In genomic region chr14:21014761-21015190, GRCh38 we compare ENCODE assay signal across 8 cellular contexts. TPM values are rescaled to one million over a fixed set of nuclear protein-coding genes. Genes with fewer than 3 reads are reported as not detected.
DNase-seq lines count a peak whose midpoint lies in the region; ATAC-seq and TF ChIP-seq lines count a peak whose summit lies in the region.

No MANE protein-coding gene starts in this region.

- no peak overlapping the region for H3K9ac ChIP-seq in PC-3 (ENCODE audit: low read length)

- BruUV-seq in PC-3 (replicated peaks; lab: Mats Ljungman, UMichigan): no TSS peak

- H3K36me3 ChIP-seq in PC-3 (ENCODE audit: low read depth, low read length): no peaks in the 10 kb centered on the region
- peaks cover 0 to 25% (median 4%) of the 10 kb centered on the region in 3 experiments for H3K36me3 ChIP-seq in naive thymus-derived CD4-positive, alpha-beta T cell (ENCODE audit: control insufficient read depth in 2 of 3, insufficient read depth in 3 of 3, low read length in 3 of 3)

- peak overlapping the region in 1 of 9 donors; percentile 17 for H3K27ac Mint-ChIP-seq in naive thymus-derived CD4-positive, alpha-beta T cell

- in situ Hi-C loops in KBM-7 (cut with MboI; ENCODE audit: low pct_unique_long_range_greater_than_20kb, low sequenced_read_pairs): no loop called here

- no peaks in the 10 kb centered on the region for H3K9me3 ChIP-seq in PC-3 (ENCODE audit: low read length)
- H3K9me3 ChIP-seq in naive thymus-derived CD4-positive, alpha-beta T cell (ENCODE audit: control insufficient read depth in 2 of 3, low read length in 3 of 3): no peaks in the 10 kb centered on the region

- TF ChIP-seq POLR2A in erythroblast (IDR thresholded peaks at IDR 0.05; ENCODE audit: low read length): no peak

- no peak overlapping the region for H3K4me2 ChIP-seq in PC-3 (ENCODE audit: low read length)

- ATAC-seq in PC-3 (peak; percentile 94), GM21423 (IDR thresholded peaks at IDR 0.05; ENCODE audit: unreplicated experiment) (no peak)
- ATAC-seq in naive thymus-derived CD4-positive, alpha-beta T cell: peak; percentile 88

- H3K27me3 ChIP-seq in PC-3 (ENCODE audit: low read length): peaks cover 34% of the 10 kb centered on the region
- no peaks in the 10 kb centered on the region for H3K27me3 ChIP-seq in naive thymus-derived CD4-positive, alpha-beta T cell (ENCODE audit: control insufficient read depth in 2 of 2, insufficient read depth in 2 of 2, low read length in 2 of 2)

- no peaks in the 10 kb centered on the region for H3K9me2 ChIP-seq in PC-3 (replicated peaks; ENCODE audit: low read length)

- no peaks in the 10 kb centered on the region for H3K4me1 ChIP-seq in PC-3 (ENCODE audit: insufficient read depth, low read length)
- no peaks in the 10 kb centered on the region for H3K4me1 ChIP-seq in naive thymus-derived CD4-positive, alpha-beta T cell (ENCODE audit: control insufficient read depth in 2 of 2, insufficient read depth in 2 of 2, low read length in 2 of 2)

- TF ChIP-seq CTCF in PC-3 (conservative IDR thresholded peaks at IDR 0.05; ENCODE audit: low read depth, low read length): peak; percentile 94

- H3K4me3 ChIP-seq in PC-3 (ENCODE audit: low read length): no peak overlapping the region
- no peak overlapping the region for H3K4me3 ChIP-seq in naive thymus-derived CD4-positive, alpha-beta T cell (ENCODE audit: low read length)

- no peaks in the 10 kb centered on the region for H3F3A ChIP-seq in PC-3 (ENCODE audit: low read length, unreplicated experiment)

- no peak overlapping the region for H3K27ac ChIP-seq in PC-3 (ENCODE audit: low read length)
- H3K27ac ChIP-seq in naive thymus-derived CD4-positive, alpha-beta T cell (ENCODE audit: low read depth, low read length): no peak overlapping the region

- peaks cover 0 to 5% (median 0%) of the 10 kb centered on the region in 7 donors for H3K4me1 Mint-ChIP-seq in naive thymus-derived CD4-positive, alpha-beta T cell

- DNase-seq in ELR (ENCODE audit: low read depth): peak; percentile 81
- DNase-seq in KBM-7: peak; percentile 88
- peak; percentile 92 for DNase-seq in PC-3
- DNase-seq in activated T-cell treated with anti-CD3 and anti-CD28 coated beads for 24 hours (ENCODE audit: low read depth): peak; percentile 73
- peak; percentile 79 to 91 for DNase-seq in erythroblast (lab: John Stamatoyannopoulos, UW)
- peak; percentile 56 to 82 (median 76) for DNase-seq in naive thymus-derived CD4-positive, alpha-beta T cell
- peak; percentile 63 for DNase-seq in stimulated activated CD8-positive, alpha-beta memory T cell treated with anti-CD3 and anti-CD28 coated beads, Interleukin-7, amount 100 ng/mL, for 24 hours (ENCODE audit: low read depth)

- no peaks in the 10 kb centered on the region for H4K20me1 ChIP-seq in PC-3 (ENCODE audit: low read length)

- H3K79me2 ChIP-seq in PC-3 (ENCODE audit: low read length): no peaks in the 10 kb centered on the region

- no peaks in the 10 kb centered on the region for H3K9me3 Mint-ChIP-seq in naive thymus-derived CD4-positive, alpha-beta T cell

- CTCF ChIA-PET in PC-3 (lab: Charles Lee): interaction anchor here (0.5 to 1.9 kb wide), 11 partner anchors 9 to 343 kb away, joined by 3 to 23 read pairs (median 6); no protein-coding TSS in a partner anchor
- CTCF ChIA-PET in naive thymus-derived CD4-positive, alpha-beta T cell (lab: Charles Lee): interaction anchor here (0.6 to 12.0 kb wide), 25 partner anchors 8 to 201 kb away, joined by 3 to 178 read pairs (median 6); partner anchors contain the start of genes METTL17, RNASE13, RNASE7 and TMEM253

- no peak overlapping the region for H3K4me3 Mint-ChIP-seq in naive thymus-derived CD4-positive, alpha-beta T cell

- peaks cover 12 to 29% (median 21%) of the 10 kb centered on the region in 5 donors for H3K27me3 Mint-ChIP-seq in naive thymus-derived CD4-positive, alpha-beta T cell

- H2AFZ ChIP-seq in PC-3 (ENCODE audit: low read length): no peak overlapping the region

- POLR2A ChIA-PET in PC-3 (lab: Charles Lee; ENCODE audit: unreplicated experiment): no interaction called here
- POLR2A ChIA-PET in naive thymus-derived CD4-positive, alpha-beta T cell (lab: Charles Lee): interaction anchor here (0.7 to 2.8 kb wide), 8 partner anchors 9 to 92 kb away, joined by 3 to 24 read pairs (median 6); no protein-coding TSS in a partner anchor

- intact Hi-C loops in PC-3 (cut with micrococcal nuclease): loop anchor here (1.0 kb wide), 2 partner anchors 26 to 93 kb away; no protein-coding TSS in a partner anchor
- intact Hi-C loops in naive thymus-derived CD4-positive, alpha-beta T cell (cut with micrococcal nuclease): loop anchor here (1.0 to 2.0 kb wide), 6 partner anchors 11 to 90 kb away; partner anchors contain the start of gene NDRG2 (in 1 of the 2)

- H3K36me3 Mint-ChIP-seq in naive thymus-derived CD4-positive, alpha-beta T cell: peaks cover 0 to 26% (median 10%) of the 10 kb centered on the region in 5 donors

RNA-seq across cellular contexts. Expression of gene NDRG2, which starts 10.1 kb away (rescaled TPM):
- total RNA-seq in PC-3 (2014; rRNA removed): 4.0 and 4.7 TPM in 2 replicates
- 10 to 100 TPM in 4 of 5 experiments, 1 to 10 TPM in 1; 5.9 to 39.9 (median 35.2) TPM for total RNA-seq in naive thymus-derived CD4-positive, alpha-beta T cell
- 10 to 100 TPM; 29.2 to 35.1 TPM for polyA plus RNA-seq in naive thymus-derived CD4-positive, alpha-beta T cell

RNA-seq across cellular contexts. Expression of gene TPPP2, which starts 15.2 kb away (rescaled TPM):
- not detected in 2 replicates for total RNA-seq in PC-3 (2014; rRNA removed)
- not detected for total RNA-seq in naive thymus-derived CD4-positive, alpha-beta T cell
- not detected for polyA plus RNA-seq in naive thymus-derived CD4-positive, alpha-beta T cell

RNA-seq across cellular contexts. Expression of gene SLC39A2, which starts 15.7 kb away (rescaled TPM):
- total RNA-seq in PC-3 (2014; rRNA removed): not detected in 2 replicates
- total RNA-seq in naive thymus-derived CD4-positive, alpha-beta T cell: under 1 TPM in 2 of 5 experiments, not detected in 3; 0.36 to 0.81 TPM
- not detected for polyA plus RNA-seq in naive thymus-derived CD4-positive, alpha-beta T cell

RNA-seq across cellular contexts. Expression of gene RNASE13, which starts 19.8 kb away (rescaled TPM):
- total RNA-seq in PC-3 (2014; rRNA removed): not detected in 2 replicates
- total RNA-seq in naive thymus-derived CD4-positive, alpha-beta T cell: not detected
- not detected for polyA plus RNA-seq in naive thymus-derived CD4-positive, alpha-beta T cell

RNA-seq across cellular contexts. Expression of gene METTL17, which starts 25.0 kb away (rescaled TPM):
- 83.0 and 99.0 TPM in 2 replicates for total RNA-seq in PC-3 (2014; rRNA removed)
- 100 to 1,000 TPM in 2 of 5 experiments, 10 to 100 TPM in 3; 75.4 to 129 (median 96.7) TPM for total RNA-seq in naive thymus-derived CD4-positive, alpha-beta T cell
- polyA plus RNA-seq in naive thymus-derived CD4-positive, alpha-beta T cell: 10 to 100 TPM; 41.7 to 47.6 TPM
